Comparison of ENCODE assay signal across 16 cellular contexts in the genomic region with DNA sequence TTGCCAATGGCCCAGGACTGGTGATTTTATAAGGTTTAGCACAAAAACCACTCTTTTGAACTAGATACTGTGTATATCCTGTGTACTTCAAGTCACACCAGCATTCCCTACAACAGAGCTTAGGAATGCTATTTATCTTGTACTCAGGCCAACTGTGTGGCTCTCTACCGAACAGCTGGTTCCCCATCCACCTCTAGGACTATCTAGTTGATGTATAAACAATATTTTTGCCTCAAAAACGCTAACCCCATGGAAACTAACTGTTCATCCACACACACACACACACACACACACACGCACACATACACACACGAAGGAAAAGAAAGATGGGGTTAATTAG. TPM values are rescaled to one million over a fixed set of nuclear protein-coding genes. Genes with fewer than 3 reads are reported as not detected.
DNase-seq lines count a peak whose midpoint lies in the region; ATAC-seq and TF ChIP-seq lines count a peak whose summit lies in the region.
"Had no signal": no experiment of that assay in that cellular context is flagged by ENCODE, and none has a peak within 500 bp of the region (broad histone marks: within the 10 kb centered on the region; RNA-seq: fewer than 3 reads in every experiment).

No MANE protein-coding gene starts in this region.

- no peak overlapping the region for H3K4me3 Mint-ChIP-seq in nephron
- H3K4me3 Mint-ChIP-seq: CD4-positive, alpha-beta memory T cell had no signal

- DNase-seq in AG10803 (ENCODE audit: low read depth) (peak; percentile 67), SJCRH30 (peak; percentile 73 to 87), fibroblast of pulmonary artery (ENCODE audit: low read depth) (peak; percentile 77)
- no peak for DNase-seq in activated CD4-positive, alpha-beta T cell treated with anti-CD3 and anti-CD28 coated beads for 1 hour
- DNase-seq: activated CD8-positive, alpha-beta memory T cell treated with anti-CD3 and anti-CD28 coated beads, Interleukin-2, amount 50 U/mL, for 48 hours; CD4-positive, alpha-beta memory T cell; effector CD8-positive, alpha-beta T cell; hippocampal formation; NCI-H1417; NCI-H524; psoas muscle; stomach had no signal

- H3K27ac Mint-ChIP-seq in nephron: peak overlapping the region; percentile 71 to 92 (median 79)

- ATAC-seq in GM19324 (IDR thresholded peaks at IDR 0.05; ENCODE audit: low FRiP score, unreplicated experiment) (no peak), GM21447 (IDR thresholded peaks at IDR 0.05; ENCODE audit: unreplicated experiment) (no peak), GM18861 (IDR thresholded peaks at IDR 0.05; ENCODE audit: unreplicated experiment) (no peak)

- peak overlapping the region; percentile 3; the same call in 1 of the 2 replicates for H3K27ac ChIP-seq in SJCRH30
- H3K27ac ChIP-seq: psoas muscle had no signal

- H3K9me3 Mint-ChIP-seq in nephron: no peaks in the 10 kb centered on the region
- H3K9me3 Mint-ChIP-seq: CD4-positive, alpha-beta memory T cell had no signal

- H3K36me3 Mint-ChIP-seq in nephron (ENCODE audit: low read depth): peaks cover 30% of the 10 kb centered on the region

- TF ChIP-seq CTCF in AG10803 (conservative IDR thresholded peaks at IDR 0.05; ENCODE audit: low read length): no peak
- TF ChIP-seq CTCF in fibroblast of pulmonary artery (IDR thresholded peaks at IDR 0.05; ENCODE audit: low read length, missing control alignments): no peak
- no peak for TF ChIP-seq CTCF in nephron (IDR thresholded peaks at IDR 0.05; ENCODE audit: unreplicated experiment in 3 of 3)

- H3K27me3 Mint-ChIP-seq in nephron (ENCODE audit: low read depth): no peaks in the 10 kb centered on the region
- H3K27me3 Mint-ChIP-seq: CD4-positive, alpha-beta memory T cell had no signal

- no peaks in the 10 kb centered on the region for H3K9me3 ChIP-seq in SJCRH30 (replicated peaks)
- H3K9me3 ChIP-seq: psoas muscle, stomach had no signal

- H3K4me3 ChIP-seq in AG10803 (ENCODE audit: low read length) (no peak overlapping the region), SJCRH30 (no peak overlapping the region), fibroblast of pulmonary artery (replicated peaks; ENCODE audit: low read depth, low read length) (no peak overlapping the region)
- H3K4me3 ChIP-seq: psoas muscle, stomach had no signal

- H3K36me3 ChIP-seq in SJCRH30: peaks cover 9% of the 10 kb centered on the region; the same call in 1 of the 2 replicates
- H3K36me3 ChIP-seq: stomach had no signal

- peaks cover 64% of the 10 kb centered on the region for H3K4me1 Mint-ChIP-seq in nephron

- H3K4me1 ChIP-seq in SJCRH30: peaks cover 20% of the 10 kb centered on the region

- no peaks in the 10 kb centered on the region for H3K27me3 ChIP-seq in SJCRH30
- H3K27me3 ChIP-seq: stomach had no signal

RNA-seq across cellular contexts. Expression of gene SLC45A3, which starts 28.7 kb away (rescaled TPM):
- total RNA-seq in SJCRH30 (2014; rRNA removed; shearing (Covaris generic)): 11.7 and 11.8 TPM in 2 replicates

RNA-seq across cellular contexts. Expression of gene NUCKS1, which starts 41.0 kb away (rescaled TPM):
- 363 and 379 TPM in 2 replicates for total RNA-seq in SJCRH30 (2014; rRNA removed; shearing (Covaris generic))
